In genomic region chr3:5304789-5305680, GRCh38 we compare ENCODE assay signal across 9 cellular contexts.
DNase-seq lines count a peak whose midpoint lies in the region; ATAC-seq and TF ChIP-seq lines count a peak whose summit lies in the region.
"Had no signal": no experiment of that assay in that cellular context is flagged by ENCODE, and none has a peak within 500 bp of the region (broad histone marks: within the 10 kb centered on the region; RNA-seq: fewer than 3 reads in every experiment).

No MANE protein-coding gene starts in this region.

- TF ChIP-seq POLR2A in right lobe of liver (IDR thresholded peaks at IDR 0.05): no peak
- TF ChIP-seq POLR2A in thyroid gland (IDR thresholded peaks at IDR 0.05): no peak

- H3K9ac ChIP-seq in Karpas-422 (ENCODE audit: low read length): no peak overlapping the region

- H3K4me3 Mint-ChIP-seq in chondrocyte (ENCODE audit: unreplicated experiment): no peak overlapping the region
- H3K4me3 Mint-ChIP-seq: activated naive CD8-positive, alpha-beta T cell treated with anti-CD3 and anti-CD28 coated beads, Interleukin-2, amount 10 ng/mL, durations not matched to agents 7 days and 5 days had no signal

- no peaks in the 10 kb centered on the region for H4K20me1 ChIP-seq in Karpas-422 (ENCODE audit: insufficient read depth, low read depth, low read length)

- H3K4me1 Mint-ChIP-seq in chondrocyte (ENCODE audit: low read depth): no peaks in the 10 kb centered on the region
- H3K4me1 Mint-ChIP-seq: activated naive CD8-positive, alpha-beta T cell treated with anti-CD3 and anti-CD28 coated beads, Interleukin-2, amount 10 ng/mL, durations not matched to agents 7 days and 5 days had no signal

- intact Hi-C loops in right lobe of liver (cut with DNase I) (no loop called here), thyroid gland (cut with DNase I) (no loop called here)

- H3K4me3 ChIP-seq in Karpas-422 (ENCODE audit: low read length) (no peak overlapping the region), right lobe of liver (no peak overlapping the region), thyroid gland (replicated peaks in 1 of 3) (no peak overlapping the region)

- DNase-seq in DMS153 (lab: John Stamatoyannopoulos, UW): peak; percentile 12
- DNase-seq in DMS153 treated with DMSO at 0.1 percent for 48 hours (lab: John Stamatoyannopoulos, UW; ENCODE audit: unreplicated experiment): no peak
- peak; percentile 84 for DNase-seq in Karpas-422
- DNase-seq in SK-MEL-5 (ENCODE audit: low read depth, low spot score): peak; percentile 88
- no peak for DNase-seq in chondrocyte (ENCODE audit: low spot score)
- peak in 1 of 3 donors; percentile 52 for DNase-seq in right lobe of liver
- peak; percentile 3 to 11 for DNase-seq in thyroid gland
- DNase-seq: activated naive CD8-positive, alpha-beta T cell treated with anti-CD3 and anti-CD28 coated beads, Interleukin-2, amount 10 ng/mL, durations not matched to agents 7 days and 5 days had no signal

- TF ChIP-seq CTCF in chondrocyte (IDR thresholded peaks at IDR 0.05) (peak; percentile 77), right lobe of liver (IDR thresholded peaks at IDR 0.05) (peak; percentile 53 to 73 (median 60)), thyroid gland (IDR thresholded peaks at IDR 0.05) (peak in 3 of 6 experiments; percentile 19 to 34 (median 23))

- 12% methylated on average over 13 of the region's 13 CpGs for WGBS in right lobe of liver (ENCODE audit: insufficient coverage, low coverage, low lambda C conversion rate, missing lambda C conversion rate)
- WGBS in thyroid gland, 2 donors: 33 to 34% methylated on average over 13 of the region's 13 CpGs

- H3K9me3 ChIP-seq in Karpas-422 (ENCODE audit: low read length): no peaks in the 10 kb centered on the region
- H3K9me3 ChIP-seq in right lobe of liver: no peaks in the 10 kb centered on the region
- H3K9me3 ChIP-seq in thyroid gland: no peaks in the 10 kb centered on the region

- H3K27me3 ChIP-seq in Karpas-422 (ENCODE audit: low read length): no peaks in the 10 kb centered on the region
- H3K27me3 ChIP-seq in right lobe of liver: no peaks in the 10 kb centered on the region
- no peaks in the 10 kb centered on the region for H3K27me3 ChIP-seq in thyroid gland

- H3K4me1 ChIP-seq in Karpas-422 (ENCODE audit: low read length): no peaks in the 10 kb centered on the region
- H3K4me1 ChIP-seq in right lobe of liver: no peaks in the 10 kb centered on the region
- no peaks in the 10 kb centered on the region for H3K4me1 ChIP-seq in thyroid gland

- no peak overlapping the region for H2AFZ ChIP-seq in Karpas-422 (ENCODE audit: low read length)

- ATAC-seq in GM21786 (IDR thresholded peaks at IDR 0.05; ENCODE audit: unreplicated experiment): peak; percentile 92
- ATAC-seq in right lobe of liver: peak; percentile 83 to 87 (median 86)

- in situ Hi-C loops in SK-MEL-5 (cut with HindIII; ENCODE audit: low pct_unique_long_range_greater_than_20kb, low sequenced_read_pairs): no loop called here

- H3K27me3 Mint-ChIP-seq in chondrocyte (ENCODE audit: low read depth): peaks cover 20% of the 10 kb centered on the region
- H3K27me3 Mint-ChIP-seq: activated naive CD8-positive, alpha-beta T cell treated with anti-CD3 and anti-CD28 coated beads, Interleukin-2, amount 10 ng/mL, durations not matched to agents 7 days and 5 days had no signal

- H3K27ac ChIP-seq in Karpas-422 (ENCODE audit: low read length): no peak overlapping the region
- no peak overlapping the region for H3K27ac ChIP-seq in right lobe of liver
- no peak overlapping the region for H3K27ac ChIP-seq in thyroid gland

- H3K36me3 ChIP-seq in Karpas-422 (ENCODE audit: insufficient read depth, low read length): no peaks in the 10 kb centered on the region
- H3K36me3 ChIP-seq in right lobe of liver: no peaks in the 10 kb centered on the region
- H3K36me3 ChIP-seq in thyroid gland: no peaks in the 10 kb centered on the region

- H3K9me3 Mint-ChIP-seq in chondrocyte (ENCODE audit: low read depth): no peaks in the 10 kb centered on the region
- H3K9me3 Mint-ChIP-seq: activated naive CD8-positive, alpha-beta T cell treated with anti-CD3 and anti-CD28 coated beads, Interleukin-2, amount 10 ng/mL, durations not matched to agents 7 days and 5 days had no signal

- no peaks in the 10 kb centered on the region for H3K36me3 Mint-ChIP-seq in chondrocyte (ENCODE audit: low read depth)
- H3K36me3 Mint-ChIP-seq: activated naive CD8-positive, alpha-beta T cell treated with anti-CD3 and anti-CD28 coated beads, Interleukin-2, amount 10 ng/mL, durations not matched to agents 7 days and 5 days had no signal

- no peaks in the 10 kb centered on the region for H3K79me2 ChIP-seq in Karpas-422 (ENCODE audit: low read length)

- no peak overlapping the region for H3K27ac Mint-ChIP-seq in chondrocyte (ENCODE audit: unreplicated experiment)
- H3K27ac Mint-ChIP-seq: activated naive CD8-positive, alpha-beta T cell treated with anti-CD3 and anti-CD28 coated beads, Interleukin-2, amount 10 ng/mL, durations not matched to agents 7 days and 5 days had no signal

- H3K9me2 ChIP-seq in Karpas-422 (replicated peaks; ENCODE audit: insufficient read depth, low read length): no peaks in the 10 kb centered on the region

- no peak overlapping the region for H3K4me2 ChIP-seq in Karpas-422 (ENCODE audit: low read depth, low read length, poor library complexity, severe bottlenecking)

Comparison
In these comparisons a context has a peak if more than half of its experiments do, and no peak if none do; other contexts are left out.
1. DNase-seq: peak in DMS153 (single experiment), Karpas-422 (single experiment), SK-MEL-5 (single experiment) and thyroid gland (2 of 2); none in DMS153 treated with DMSO at 0.1 percent for 48 hours (single experiment) and chondrocyte (single experiment).